In genomic region chrY:17849131-17849530, GRCh38 we compare ENCODE assay signal across 21 cellular contexts. TPM values are rescaled to one million over a fixed set of nuclear protein-coding genes. Genes with fewer than 3 reads are reported as not detected.
"Had no signal": no experiment of that assay in that cellular context is flagged by ENCODE, and none has a peak within 500 bp of the region (broad histone marks: within the 10 kb centered on the region; RNA-seq: fewer than 3 reads in every experiment).

No MANE protein-coding gene starts in this region.

RNA-seq across cellular contexts. Expression of gene CDY2B, which starts 30.9 kb away (rescaled TPM):
- total RNA-seq: activated naive CD4-positive, alpha-beta T cell treated with anti-CD3 and anti-CD28 coated beads for 36 hours; activated naive CD4-positive, alpha-beta T cell treated with anti-CD3 and anti-CD28 coated beads, Interleukin-2, amount 50 U/mL, for 72 hours; activated naive CD8-positive, alpha-beta T cell treated with anti-CD3 and anti-CD28 coated beads for 36 hours; activated naive CD8-positive, alpha-beta T cell treated with anti-CD3 and anti-CD28 coated beads, Interleukin-2, amount 10 ng/mL, durations not matched to agents 7 days and 5 days; activated T-cell treated with anti-CD3 and anti-CD28 coated beads, Interleukin-2, amount 50 U/mL, for 4 hours; activated T-cell treated with anti-CD3 and anti-CD28 coated beads, Interleukin-2, amount 50 U/mL, for 72 hours; activated T-helper 1 cell treated with anti-CD3 and anti-CD28 coated beads, Interleukin-12 subunit alpha, Interleukin-12 subunit beta, Interleukin-2, Interleukin-4 antibody, amounts not matched to agents 30 ng/mL and 10 ng/mL and 1 ng/mL, durations not matched to agents 14 hours and 24 hours and 36 hours; activated T-helper 17 cell treated with anti-CD3 and anti-CD28 coated beads, Interleukin-2, amount 50 U/mL, for 72 hours; activated T-helper 2 cell treated with anti-CD3 and anti-CD28 coated beads, Interferon-gamma antibody, Interleukin-2, Interleukin-4, amounts not matched to agents 10 μg/mL and 5 μg/mL and 100 μg/mL, durations not matched to agents 14 hours and 24 hours and 36 hours; adrenal gland; aorta; ascending aorta; astrocyte; body of pancreas; breast epithelium; bronchial epithelial cell; cardiac muscle cell; cardiac septum; cerebellum; chondrocyte had no signal
- polyA plus RNA-seq: adipose tissue, adrenal gland, aorta, cardiac muscle cell had no signal
